In the genomic region with DNA sequence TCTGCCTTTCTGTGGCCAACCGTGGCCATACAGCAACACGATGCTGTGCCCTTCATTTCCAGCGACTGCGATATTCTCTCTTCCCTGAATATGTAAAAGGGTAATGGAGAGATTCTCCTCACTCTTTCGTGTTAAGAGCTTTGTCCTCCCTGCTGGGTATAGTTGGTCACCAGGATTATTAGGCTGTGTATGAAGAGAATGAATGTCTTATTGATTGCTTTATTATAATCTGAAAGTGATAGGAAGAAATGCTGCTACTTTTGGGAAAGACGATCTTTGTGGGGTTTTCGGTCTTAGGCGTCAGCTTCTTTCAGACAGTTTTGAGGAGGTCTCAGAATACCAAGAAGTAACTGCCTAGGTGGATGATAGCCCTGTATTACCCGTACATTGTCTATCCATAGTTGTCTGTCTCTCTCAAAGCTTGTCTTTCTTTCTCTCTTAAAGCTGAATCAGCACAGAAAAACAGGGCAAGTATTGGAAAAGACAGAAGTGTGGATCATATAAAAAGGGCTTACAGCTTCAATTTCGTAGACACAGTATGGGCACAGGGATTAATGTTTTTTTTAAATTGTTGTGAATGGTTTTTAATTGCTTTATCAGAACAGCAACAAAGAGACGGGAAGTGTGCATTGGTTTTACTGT, we compare ENCODE assay signal across 8 cellular contexts. TPM values are rescaled to one million over a fixed set of nuclear protein-coding genes. Genes with fewer than 3 reads are reported as not detected.
A peak's percentile ranks its signal among the peaks of the same experiment; 100 is the strongest.
DNase-seq lines count a peak whose midpoint lies in the region; ATAC-seq and TF ChIP-seq lines count a peak whose summit lies in the region.

No MANE protein-coding gene starts in this region.

- H3K4me3 ChIP-seq in AG10803 (ENCODE audit: low read length) = peak overlapping the region; percentile 72
- H3K4me3 ChIP-seq in HUES6 (ENCODE audit: low read depth, low read length) = peak overlapping the region; percentile 92
- peak overlapping the region; percentile 93 to 99 for H3K4me3 ChIP-seq in ascending aorta
- peak overlapping the region; percentile 68 for H3K4me3 ChIP-seq in lower leg skin (ENCODE audit: low read depth, poor library complexity, severe bottlenecking)
- H3K4me3 ChIP-seq in transverse colon = peak overlapping the region; percentile 55 to 96 (median 85)

- in situ Hi-C loops in transverse colon (cut with MboI; ENCODE audit: low pct_ligation_motif_present in 1 of 4, low pct_unique_long_range_greater_than_20kb in 1 of 4, low sequenced_read_pairs in 3 of 4) = loop anchor here in 1 of 4 donors (10.0 kb wide), 1 partner anchor 49 kb away; no protein-coding TSS in a partner anchor

- H3K27ac ChIP-seq in HUES6 (ENCODE audit: low read depth, low read length) (no peak overlapping the region), ascending aorta (no peak overlapping the region), transverse colon (peak overlapping the region; percentile 92 to 95 (median 95))

- TF ChIP-seq EP300 in transverse colon (IDR thresholded peaks at IDR 0.05; ENCODE audit: low read depth) = no peak

- H3K9ac ChIP-seq in HUES6 (ENCODE audit: low read length) = peak overlapping the region; percentile 71

- intact Hi-C loops in ascending aorta (cut with DNase I) (loop anchor here (2.0 kb wide), 1 partner anchor 209 kb away; a partner anchor contains a TSS), lower leg skin (cut with DNase I; ENCODE audit: low total_unique reads) (no loop called here), transverse colon (cut with DNase I; ENCODE audit: low total_unique reads) (no loop called here)

- H3K4me1 ChIP-seq in HUES6 (ENCODE audit: control insufficient read depth, insufficient read depth, low read length) = peaks cover 12% of the 10 kb centered on the region; the same call in 1 of the 2 replicates
- H3K4me1 ChIP-seq in ascending aorta = peaks cover 0 to 9% of the 10 kb centered on the region in 2 donors
- peaks cover 11 to 37% (median 17%) of the 10 kb centered on the region in 4 donors for H3K4me1 ChIP-seq in transverse colon

- H3K27me3 ChIP-seq in HUES6 (ENCODE audit: control insufficient read depth, insufficient read depth, low read length) (no peaks in the 10 kb centered on the region), ascending aorta (no peaks in the 10 kb centered on the region), transverse colon (no peaks in the 10 kb centered on the region)

- no peak for TF ChIP-seq CTCF in AG10803 (conservative IDR thresholded peaks at IDR 0.05; ENCODE audit: low read length)
- no peak for TF ChIP-seq CTCF in ascending aorta (IDR thresholded peaks at IDR 0.05)
- no peak for TF ChIP-seq CTCF in lower leg skin (IDR thresholded peaks at IDR 0.05)
- TF ChIP-seq CTCF in transverse colon (IDR thresholded peaks at IDR 0.05) = no peak

- TF ChIP-seq POLR2A in lower leg skin (IDR thresholded peaks at IDR 0.05) (no peak), transverse colon (IDR thresholded peaks at IDR 0.05) (no peak)

- H3K36me3 ChIP-seq in HUES6 (ENCODE audit: control insufficient read depth, insufficient read depth, low read length) (no peaks in the 10 kb centered on the region), ascending aorta (no peaks in the 10 kb centered on the region), transverse colon (no peaks in the 10 kb centered on the region)

- no peak for ATAC-seq in HG03045 (IDR thresholded peaks at IDR 0.05; ENCODE audit: unreplicated experiment)
- no peak for ATAC-seq in HG03097 (IDR thresholded peaks at IDR 0.05; ENCODE audit: low FRiP score, unreplicated experiment)

- H3K9me3 ChIP-seq in HUES6 (ENCODE audit: control insufficient read depth, insufficient read depth, low read depth, low read length) (no peaks in the 10 kb centered on the region), ascending aorta (no peaks in the 10 kb centered on the region), transverse colon (no peaks in the 10 kb centered on the region)

- 16 to 17% methylated on average over 11 of the region's 11 CpGs for WGBS in lower leg skin, 2 donors
- WGBS in transverse colon (ENCODE audit: low coverage in 1 of 2), 2 donors = 17 to 25% methylated on average over 9 to 11 of the region's 11 CpGs

- peak; percentile 2 for DNase-seq in AG10803 (ENCODE audit: low read depth)
- DNase-seq in ascending aorta (ENCODE audit: low spot score in 2 of 2) = no peak
- no peak for DNase-seq in lower leg skin (ENCODE audit: low spot score in 2 of 2)
- DNase-seq in transverse colon = no peak
- DNase-seq in activated CD4-positive, alpha-beta T cell treated with anti-CD3 and anti-CD28 coated beads for 4 hours = no peak

RNA-seq across cellular contexts. Expression of a gene that starts 1.2 kb away (rescaled TPM):
- total RNA-seq in ascending aorta = 62.9 TPM
- 10 to 100 TPM; 31.1 to 45.8 (median 39.2) TPM for total RNA-seq in lower leg skin
- total RNA-seq in transverse colon = 100 to 1,000 TPM in 3 of 4 donors, 10 to 100 TPM in 1; 93.7 to 635 (median 551) TPM

RNA-seq across cellular contexts. Expression of a gene that starts 37.6 kb away (rescaled TPM):
- total RNA-seq in ascending aorta (12.9 TPM), lower leg skin (10 to 100 TPM in 3 of 4 donors, 1 to 10 TPM in 1; 9.7 to 19.4 (median 14.7) TPM), transverse colon (1 to 10 TPM; 1.9 to 8.6 (median 3.5) TPM)

Comparison
In these comparisons a context has a peak if more than half of its experiments do, and no peak if none do; other contexts are left out.
1. H3K27ac ChIP-seq: peak in transverse colon (4 of 4); none in HUES6 (single experiment) and ascending aorta (0 of 2).
2. Peak in every context shown above with its lines, with median percentiles within 50 percentile points of each other: H3K4me3 ChIP-seq.